In genomic region chr11:128506384-128506783, GRCh38 we compare ENCODE assay signal across 9 cellular contexts.
DNase-seq lines count a peak whose midpoint lies in the region; ATAC-seq and TF ChIP-seq lines count a peak whose summit lies in the region.
"Had no signal": no experiment of that assay in that cellular context is flagged by ENCODE, and none has a peak within 500 bp of the region (broad histone marks: within the 10 kb centered on the region; RNA-seq: fewer than 3 reads in every experiment).

No MANE protein-coding gene starts in this region.

- WGBS in psoas muscle, 3 donors: 78 to 81% (median 80%) methylated on average over 16 of the region's 16 CpGs

- peak overlapping the region; percentile 93 to 99 (median 98) for H3K27ac Mint-ChIP-seq in CD8-positive, alpha-beta memory T cell

- no peak for TF ChIP-seq CTCF in RWPE2 (IDR thresholded peaks at IDR 0.05; ENCODE audit: poor library complexity, severe bottlenecking)
- TF ChIP-seq CTCF in psoas muscle (IDR thresholded peaks at IDR 0.05): no peak
- TF ChIP-seq CTCF in omental fat pad (IDR thresholded peaks at IDR 0.05): no peak

- H3K36me3 Mint-ChIP-seq in CD8-positive, alpha-beta memory T cell: peaks cover 14 to 90% (median 43%) of the 10 kb centered on the region in 3 donors

- no peak for DNase-seq in CD8-positive, alpha-beta memory T cell
- DNase-seq in RWPE2 (ENCODE audit: low spot score): no peak
- no peak for DNase-seq in effector memory CD4-positive, alpha-beta T cell
- DNase-seq in psoas muscle: no peak
- no peak for DNase-seq in omental fat pad (ENCODE audit: low spot score)
- DNase-seq in NCI-H2029 treated with DMSO at 0.1 percent for 48 hours (lab: John Stamatoyannopoulos, UW): no peak
- DNase-seq: NCI-H2107 had no signal

- peaks cover 99% of the 10 kb centered on the region for H3K4me1 ChIP-seq in CD8-positive, alpha-beta memory T cell (ENCODE audit: insufficient read depth, low read length)
- H3K4me1 ChIP-seq in RWPE2 (ENCODE audit: insufficient read depth, poor library complexity, severe bottlenecking) (peaks cover 90% of the 10 kb centered on the region), psoas muscle (peaks cover 86% of the 10 kb centered on the region)
- peaks cover 99% of the 10 kb centered on the region for H3K4me1 ChIP-seq in effector memory CD4-positive, alpha-beta T cell (ENCODE audit: control insufficient read depth, insufficient read depth, low read length, poor library complexity, severe bottlenecking)

- H3K4me3 Mint-ChIP-seq in CD8-positive, alpha-beta memory T cell: peak overlapping the region; percentile 81 to 99 (median 98)

- H3K27me3 ChIP-seq in CD8-positive, alpha-beta memory T cell (ENCODE audit: insufficient read depth, low read length, poor library complexity, severe bottlenecking): no peaks in the 10 kb centered on the region
- no peaks in the 10 kb centered on the region for H3K27me3 ChIP-seq in RWPE2 (ENCODE audit: insufficient read depth, poor library complexity, severe bottlenecking)
- no peaks in the 10 kb centered on the region for H3K27me3 ChIP-seq in effector memory CD4-positive, alpha-beta T cell (replicated peaks; ENCODE audit: control insufficient read depth, insufficient read depth, low read length, poor library complexity, severe bottlenecking)
- H3K27me3 ChIP-seq in psoas muscle (ENCODE audit: insufficient read depth in 3 of 3, low read length in 2 of 3): no peaks in the 10 kb centered on the region

- POLR2A ChIA-PET in CD8-positive, alpha-beta memory T cell (lab: Charles Lee): interaction anchor here (0.7 to 3.7 kb wide), 11 partner anchors 9 to 230 kb away, joined by 3 to 33 read pairs (median 4); no protein-coding TSS in a partner anchor

- no peaks in the 10 kb centered on the region for H3K27me3 Mint-ChIP-seq in CD8-positive, alpha-beta memory T cell

- peaks cover 99 to 100% (median 100%) of the 10 kb centered on the region in 3 donors for H3K4me1 Mint-ChIP-seq in CD8-positive, alpha-beta memory T cell

- H3K9me3 Mint-ChIP-seq in CD8-positive, alpha-beta memory T cell: no peaks in the 10 kb centered on the region

- CTCF ChIA-PET in CD8-positive, alpha-beta memory T cell (lab: Charles Lee): interaction anchor here (0.7 to 3.1 kb wide), 15 partner anchors 11 to 333 kb away, joined by 3 to 22 read pairs (median 4); no protein-coding TSS in a partner anchor

- H3K27ac ChIP-seq in CD8-positive, alpha-beta memory T cell (ENCODE audit: low read depth, low read length): no peak overlapping the region
- peak overlapping the region; percentile 93 for H3K27ac ChIP-seq in RWPE2 (ENCODE audit: poor library complexity, severe bottlenecking)
- peak overlapping the region; percentile 93 for H3K27ac ChIP-seq in effector memory CD4-positive, alpha-beta T cell (ENCODE audit: insufficient read depth, low read length, poor library complexity, severe bottlenecking)
- peak overlapping the region; percentile 80 for H3K27ac ChIP-seq in psoas muscle

- peaks cover 32% of the 10 kb centered on the region for H3K36me3 ChIP-seq in CD8-positive, alpha-beta memory T cell (ENCODE audit: insufficient read depth, low read length)
- H3K36me3 ChIP-seq in RWPE2 (ENCODE audit: low read depth): peaks cover 60% of the 10 kb centered on the region
- H3K36me3 ChIP-seq in effector memory CD4-positive, alpha-beta T cell (ENCODE audit: control insufficient read depth, insufficient read depth, low read length): peaks cover 12% of the 10 kb centered on the region
- no peaks in the 10 kb centered on the region for H3K36me3 ChIP-seq in psoas muscle (ENCODE audit: insufficient read depth in 1 of 2, low read depth in 1 of 2)

- H3K4me3 ChIP-seq in CD8-positive, alpha-beta memory T cell (ENCODE audit: low read length): peak overlapping the region; percentile 97
- no peak overlapping the region for H3K4me3 ChIP-seq in RWPE2 (ENCODE audit: severe bottlenecking)
- peak overlapping the region; percentile 90 for H3K4me3 ChIP-seq in effector memory CD4-positive, alpha-beta T cell (ENCODE audit: insufficient read depth, low read depth, low read length, poor library complexity, severe bottlenecking)
- H3K4me3 ChIP-seq in psoas muscle: no peak overlapping the region

- intact Hi-C loops in psoas muscle (cut with DNase I): no loop called here

- no peaks in the 10 kb centered on the region for H3K9me3 ChIP-seq in CD8-positive, alpha-beta memory T cell (ENCODE audit: low read length)
- no peaks in the 10 kb centered on the region for H3K9me3 ChIP-seq in RWPE2 (ENCODE audit: severe bottlenecking)
- H3K9me3 ChIP-seq in effector memory CD4-positive, alpha-beta T cell (ENCODE audit: control insufficient read depth, low read length): no peaks in the 10 kb centered on the region
- H3K9me3 ChIP-seq in psoas muscle: no peaks in the 10 kb centered on the region

- ATAC-seq in RWPE2 (ENCODE audit: low read depth) (no peak), psoas muscle (no peak), HG02798 (IDR thresholded peaks at IDR 0.05; ENCODE audit: poor library complexity, unreplicated experiment) (no peak), omental fat pad (ENCODE audit: low FRiP score) (no peak), GM21423 (IDR thresholded peaks at IDR 0.05; ENCODE audit: unreplicated experiment) (no peak)

Comparison
In these comparisons a context has a peak if more than half of its experiments do, and no peak if none do; other contexts are left out.
1. H3K4me3 ChIP-seq: peak in CD8-positive, alpha-beta memory T cell (single experiment) and effector memory CD4-positive, alpha-beta T cell (single experiment); none in RWPE2 (single experiment) and psoas muscle (single experiment).